19 cellular contexts compared by ENCODE assay signal in genomic region chr9:108356806-108357205, GRCh38.
DNase-seq lines count a peak whose midpoint lies in the region; ATAC-seq and TF ChIP-seq lines count a peak whose summit lies in the region.
"Had no signal": no experiment of that assay in that cellular context is flagged by ENCODE, and none has a peak within 500 bp of the region (broad histone marks: within the 10 kb centered on the region; RNA-seq: fewer than 3 reads in every experiment).

No MANE protein-coding gene starts in this region.

- H3K27me3 Mint-ChIP-seq in neural crest cell (ENCODE audit: low read depth) = no peaks in the 10 kb centered on the region
- H3K27me3 Mint-ChIP-seq in glutamatergic neuron (ENCODE audit: unreplicated experiment) = no peaks in the 10 kb centered on the region
- H3K27me3 Mint-ChIP-seq: CD4-positive, alpha-beta memory T cell had no signal

- no peak for TF ChIP-seq POLR2A in GM18505 (IDR thresholded peaks at IDR 0.05; ENCODE audit: borderline replicate concordance, extremely low read depth, insufficient read depth, insufficient read length)

- H3K4me3 Mint-ChIP-seq in neural crest cell (no peak overlapping the region), glutamatergic neuron (ENCODE audit: unreplicated experiment) (no peak overlapping the region)
- H3K4me3 Mint-ChIP-seq: CD14-positive monocyte; CD4-positive, alpha-beta memory T cell; GM23338; HFFc6 had no signal

- ATAC-seq in esophagus mucosa = peak; percentile 26
- ATAC-seq in GM18505 (IDR thresholded peaks at IDR 0.05; ENCODE audit: unreplicated experiment) = no peak
- ATAC-seq in HG02870 (IDR thresholded peaks at IDR 0.05; ENCODE audit: unreplicated experiment) = no peak
- ATAC-seq: GM23338, HCT116 had no signal

- DNase-seq in AG10803 (ENCODE audit: low read depth) (peak; percentile 11), HT1080 (ENCODE audit: low read depth) (peak; percentile 10), neural crest cell (ENCODE audit: low read depth, low spot score) (no peak), GM10266 (ENCODE audit: extremely low spot score) (no peak), glutamatergic neuron (no peak)
- DNase-seq: ACHN; CD4-positive, alpha-beta memory T cell; DMS153; DMS79 treated with DMSO at 0.1 percent for 48 hours; EL; H7; HFFc6 had no signal

- H3K36me3 Mint-ChIP-seq in neural crest cell (ENCODE audit: low read depth) = no peaks in the 10 kb centered on the region
- H3K36me3 Mint-ChIP-seq in glutamatergic neuron (ENCODE audit: unreplicated experiment) = no peaks in the 10 kb centered on the region
- H3K36me3 Mint-ChIP-seq: CD14-positive monocyte; CD4-positive, alpha-beta memory T cell had no signal

- TF ChIP-seq CTCF in AG10803 (conservative IDR thresholded peaks at IDR 0.05; ENCODE audit: low read length) = no peak
- no peak for TF ChIP-seq CTCF in neural crest cell (conservative IDR thresholded peaks at IDR 0.05)
- TF ChIP-seq CTCF in GM10266 (IDR thresholded peaks at IDR 0.05; ENCODE audit: control insufficient read depth, insufficient read depth, low read depth, missing control alignments) = no peak
- TF ChIP-seq CTCF in glutamatergic neuron (IDR thresholded peaks at IDR 0.05; ENCODE audit: partially characterized antibody, unreplicated experiment) = no peak

- H3K27ac Mint-ChIP-seq in neural crest cell (ENCODE audit: unreplicated experiment) = peak overlapping the region; percentile 85
- no peak overlapping the region for H3K27ac Mint-ChIP-seq in glutamatergic neuron (ENCODE audit: unreplicated experiment)
- H3K27ac Mint-ChIP-seq: CD14-positive monocyte; CD4-positive, alpha-beta memory T cell; GM23338; HFFc6 had no signal

- H3K9me3 Mint-ChIP-seq in neural crest cell (no peaks in the 10 kb centered on the region), glutamatergic neuron (ENCODE audit: unreplicated experiment) (no peaks in the 10 kb centered on the region)
- H3K9me3 Mint-ChIP-seq: GM23338 had no signal

- no peaks in the 10 kb centered on the region for H3K4me1 Mint-ChIP-seq in neural crest cell
- H3K4me1 Mint-ChIP-seq in glutamatergic neuron (ENCODE audit: low read depth, unreplicated experiment) = no peaks in the 10 kb centered on the region
- H3K4me1 Mint-ChIP-seq: CD14-positive monocyte; CD4-positive, alpha-beta memory T cell; GM23338 had no signal

- no peak overlapping the region for H3K4me3 ChIP-seq in AG10803 (ENCODE audit: low read length)
- H3K4me3 ChIP-seq: BLaER1, GM23338 had no signal

Comparison
In these comparisons a context has a peak if more than half of its experiments do, and no peak if none do; other contexts are left out.
1. DNase-seq: peak in AG10803 (single experiment) and HT1080 (single experiment); none in neural crest cell (single experiment), GM10266 (single experiment) and glutamatergic neuron (single experiment).